Comparison of ENCODE assay signal across 14 cellular contexts in genomic region chr19:46076031-46076880, GRCh38.
DNase-seq lines count a peak whose midpoint lies in the region; ATAC-seq and TF ChIP-seq lines count a peak whose summit lies in the region.
"Had no signal": no experiment of that assay in that cellular context is flagged by ENCODE, and none has a peak within 500 bp of the region (broad histone marks: within the 10 kb centered on the region; RNA-seq: fewer than 3 reads in every experiment).

No MANE protein-coding gene starts in this region.

- peak overlapping the region; percentile 67; the same call in 1 of the 2 replicates for H3K4me3 ChIP-seq in ACC112 (ENCODE audit: low read depth, low read length)
- H3K4me3 ChIP-seq in HUES48 (ENCODE audit: low read depth, low read length), result peak overlapping the region; percentile 87
- peak overlapping the region; percentile 63 for H3K4me3 ChIP-seq in iPS-11a (ENCODE audit: low read depth, low read length)
- H3K4me3 ChIP-seq: left lung had no signal

- H3K27me3 ChIP-seq in ACC112 (ENCODE audit: insufficient read depth, low read length) (peaks cover 27% of the 10 kb centered on the region), HUES48 (ENCODE audit: control insufficient read depth, insufficient read depth, low read length) (peaks cover 37% of the 10 kb centered on the region)

- DNase-seq in pons (ENCODE audit: low spot score), result no peak
- DNase-seq in medulla oblongata (ENCODE audit: extremely low spot score), result no peak
- no peak for DNase-seq in foreskin melanocyte
- DNase-seq: KG1, left lung, right cardiac atrium had no signal

- no peak overlapping the region for H2AFZ ChIP-seq in ACC112 (ENCODE audit: low read length, unreplicated experiment)

- H3K79me2 ChIP-seq in ACC112 (ENCODE audit: control insufficient read depth, insufficient read depth, low read length, unreplicated experiment), result no peaks in the 10 kb centered on the region

- H3K27ac ChIP-seq in ACC112 (ENCODE audit: low read depth, low read length) (no peak overlapping the region), HUES48 (ENCODE audit: low read depth, low read length) (no peak overlapping the region), VCaP (no peak overlapping the region)
- H3K27ac ChIP-seq: cardiac muscle cell, epithelial cell of prostate, left lung had no signal

- H3K9me3 ChIP-seq in HUES48 (ENCODE audit: control insufficient read depth, insufficient read depth, low read length), result no peaks in the 10 kb centered on the region
- H3K9me3 ChIP-seq: left lung had no signal

- peak; percentile 28; the same call in 1 of the 2 replicates for TF ChIP-seq CTCF in VCaP (conservative IDR thresholded peaks at IDR 0.05)

- H3K9ac ChIP-seq in HUES48 (ENCODE audit: low read depth, low read length), result no peak overlapping the region

- no peak for ATAC-seq in HG03095 (IDR thresholded peaks at IDR 0.05; ENCODE audit: unreplicated experiment)
- ATAC-seq: stimulated activated effector memory CD8-positive, alpha-beta T cell treated with anti-CD3 and anti-CD28 coated beads, Interleukin-12 subunit alpha, Interleukin-12 subunit beta, amount 100 ng/mL, for 72 hours had no signal

- peaks cover 3% of the 10 kb centered on the region for H3K4me1 ChIP-seq in ACC112 (ENCODE audit: control insufficient read depth, insufficient read depth, low read length, unreplicated experiment)
- no peaks in the 10 kb centered on the region for H3K4me1 ChIP-seq in HUES48 (ENCODE audit: control insufficient read depth, insufficient read depth, low read length)

- H3K36me3 ChIP-seq in ACC112 (ENCODE audit: insufficient read depth, low read length) (no peaks in the 10 kb centered on the region), HUES48 (ENCODE audit: control insufficient read depth, insufficient read depth, low read length) (no peaks in the 10 kb centered on the region)
- H3K36me3 ChIP-seq: cardiac muscle cell, left lung had no signal
